In genomic region chr17:57379237-57380054, GRCh38 we compare ENCODE assay signal across 1 cellular context.
TF ChIP-seq lines count a peak whose summit lies in the region.

No MANE protein-coding gene starts in this region.

TF ChIP-seq in K562, 482 proteins besides CTCF, POLR2A, EP300 and RAD21 (continued from another document and continues in another):
- TF ChIP-seq NKRF (IDR thresholded peaks at IDR 0.05; ENCODE audit: borderline replicate concordance) (no peak), ADNP (tag; IDR thresholded peaks at IDR 0.05) (peak; percentile 33; the same call in 1 of the 2 replicates), ZBTB34 (CRISPR knock-in tag; IDR thresholded peaks at IDR 0.05) (no peak), ZKSCAN1 (IDR thresholded peaks at IDR 0.05; ENCODE audit: low read depth, low read length) (peak; percentile 68; the same call in 1 of the 2 replicates), PATZ1 (CRISPR knock-in tag; IDR thresholded peaks at IDR 0.05; ENCODE audit: borderline replicate concordance) (no peak), ZNF143 (CRISPR knock-in tag; IDR thresholded peaks at IDR 0.05) (no peak), RHOXF2B (CRISPR knock-in tag; conservative IDR thresholded peaks at IDR 0.05) (no peak), STAG1 (CRISPR knock-in tag; IDR thresholded peaks at IDR 0.05; ENCODE audit: borderline replicate concordance) (no peak), MIER1 (IDR thresholded peaks at IDR 0.05; ENCODE audit: low read depth) (peak; percentile 73), HES1 (IDR thresholded peaks at IDR 0.05; ENCODE audit: low read depth) (peak; percentile 81), TFAP4 (CRISPR knock-in tag; IDR thresholded peaks at IDR 0.05; ENCODE audit: borderline replicate concordance) (peak; percentile 95), CSDE1 (IDR thresholded peaks at IDR 0.05) (no peak), FOXM1 (IDR thresholded peaks at IDR 0.05; ENCODE audit: low read depth) (peak; percentile 89), FOXM1 (CRISPR knock-in tag; IDR thresholded peaks at IDR 0.05; ENCODE audit: low read depth) (no peak), TFAM (CRISPR knock-in tag; conservative IDR thresholded peaks at IDR 0.05) (no peak), DIDO1 (tag; IDR thresholded peaks at IDR 0.05; ENCODE audit: low read depth) (no peak), NBN (IDR thresholded peaks at IDR 0.05; ENCODE audit: low read depth) (peak; percentile 89), ZBTB8A (IDR thresholded peaks at IDR 0.05; ENCODE audit: partially characterized antibody) (no peak), HNRNPLL (IDR thresholded peaks at IDR 0.05; ENCODE audit: low read depth, low read length, poor library complexity, severe bottlenecking) (no peak), SIN3A (IDR thresholded peaks at IDR 0.05; ENCODE audit: borderline replicate concordance in 2 of 2, control insufficient read depth in 1 of 2, low read depth in 2 of 2, low read length in 2 of 2) (no peak), NCOA2 (IDR thresholded peaks at IDR 0.05; ENCODE audit: partially characterized antibody in 2 of 2) (no peak), HDGF (IDR thresholded peaks at IDR 0.05) (no peak), FUS (optimal IDR thresholded peaks at IDR 0.05; ENCODE audit: low read depth, low read length) (no peak), TARDBP (IDR thresholded peaks at IDR 0.05) (no peak), NCOA6 (IDR thresholded peaks at IDR 0.05) (no peak; the same call in 1 of the 2 replicates), PRMT5 (CRISPR knock-in tag; IDR thresholded peaks at IDR 0.05) (no peak), E2F4 (CRISPR knock-in tag; IDR thresholded peaks at IDR 0.05; ENCODE audit: low read depth) (no peak), FIP1L1 (IDR thresholded peaks at IDR 0.05; ENCODE audit: low read depth, low read length, poor library complexity, severe bottlenecking) (no peak), TEAD4 (IDR thresholded peaks at IDR 0.05; ENCODE audit: low read length) (peak; percentile 94), TEAD4 (CRISPR knock-in tag; IDR thresholded peaks at IDR 0.05; ENCODE audit: borderline replicate concordance) (no peak), ZNF384 (IDR thresholded peaks at IDR 0.05; ENCODE audit: low read depth, low read length) (peak; percentile 89), JUNB (CRISPR knock-in tag; conservative IDR thresholded peaks at IDR 0.05) (no peak), NR0B1 (IDR thresholded peaks at IDR 0.05; ENCODE audit: partially characterized antibody) (no peak), NEUROD1 (IDR thresholded peaks at IDR 0.05; ENCODE audit: borderline replicate concordance, low read depth, low read length, partially characterized antibody) (peak; percentile 49), DLX4 (CRISPR knock-in tag; IDR thresholded peaks at IDR 0.05) (no peak), NCOA1 (IDR thresholded peaks at IDR 0.05; ENCODE audit: low read depth) (peak; percentile 89; the same call in 1 of the 2 replicates), HSF4 (CRISPR knock-in tag; IDR thresholded peaks at IDR 0.05; ENCODE audit: borderline replicate concordance) (no peak), XRCC5 (IDR thresholded peaks at IDR 0.05; ENCODE audit: low read depth, low read length) (no peak), HMGN3 (IDR thresholded peaks at IDR 0.05; ENCODE audit: borderline replicate concordance, extremely low read depth, insufficient read length, low read depth, low read length) (peak; percentile 79), NFYB (IDR thresholded peaks at IDR 0.05; ENCODE audit: extremely low read depth, insufficient read length) (no peak), HDAC3 (IDR thresholded peaks at IDR 0.05; ENCODE audit: borderline replicate concordance, partially characterized antibody) (peak; percentile 80), COPS2 (conservative IDR thresholded peaks at IDR 0.05) (no peak), USF2 (CRISPR knock-in tag; IDR thresholded peaks at IDR 0.05) (no peak), ILF3 (IDR thresholded peaks at IDR 0.05; ENCODE audit: borderline replicate concordance) (no peak), ZNF584 (CRISPR knock-in tag; IDR thresholded peaks at IDR 0.05; ENCODE audit: low read depth) (no peak), MNT (conservative IDR thresholded peaks at IDR 0.05) (peak in 1 of 2 experiments; percentile 55; a peak in 1 of 4 replicates), HMBOX1 (IDR thresholded peaks at IDR 0.05) (peak; percentile 53; the same call in 1 of the 2 replicates), CXXC5 (CRISPR knock-in tag; IDR thresholded peaks at IDR 0.05) (peak; percentile 76), ZNF444 (CRISPR knock-in tag; IDR thresholded peaks at IDR 0.05) (no peak), YY1 (IDR thresholded peaks at IDR 0.05; ENCODE audit: borderline replicate concordance in 1 of 3, control insufficient read depth in 1 of 3, extremely low read depth in 1 of 3, insufficient read depth in 3 of 3, insufficient read length in 1 of 3, insufficient replicate concordance in 2 of 3, low read depth in 1 of 3, low read length in 2 of 3) (peak in 2 of 3 experiments; percentile 18 to 61), GATAD2B (IDR thresholded peaks at IDR 0.05; ENCODE audit: borderline replicate concordance) (peak; percentile 82), PKNOX1 (IDR thresholded peaks at IDR 0.05) (peak; percentile 92)
